ENCODE assay signal across 8 cellular contexts in genomic region chr2:26033270-26033768, GRCh38. TPM values are rescaled to one million over a fixed set of nuclear protein-coding genes. Genes with fewer than 3 reads are reported as not detected.
A peak's percentile ranks its signal among the peaks of the same experiment; 100 is the strongest.
DNase-seq lines count a peak whose midpoint lies in the region; ATAC-seq, FAIRE-seq and TF ChIP-seq lines count a peak whose summit lies in the region.

No MANE protein-coding gene starts in this region.

- H2AK9ac ChIP-seq in IMR-90 (replicated peaks; ENCODE audit: low read depth, low read length, poor library complexity) = peak overlapping the region; percentile 93

- H2BK120ac ChIP-seq in IMR-90 (ENCODE audit: low read depth, low read length) = peak overlapping the region; percentile 66

- no peaks in the 10 kb centered on the region for H3K4me1 ChIP-seq in IMR-90 (ENCODE audit: control insufficient read depth, insufficient read depth, low read length)
- peaks cover 30% of the 10 kb centered on the region for H3K4me1 ChIP-seq in body of pancreas
- peaks cover 2% of the 10 kb centered on the region for H3K4me1 ChIP-seq in iPS-15b (ENCODE audit: control insufficient read depth, insufficient read depth, low read length)
- H3K4me1 ChIP-seq in gastrocnemius medialis = peaks cover 28 to 31% of the 10 kb centered on the region in 2 donors

- H4K8ac ChIP-seq in IMR-90 (ENCODE audit: low read depth in 2 of 2, low read length in 2 of 2) = peak overlapping the region; percentile 30 to 90; a peak in 3 of 4 replicates

- H3K4me2 ChIP-seq in IMR-90 (ENCODE audit: low read depth, low read length) = peak overlapping the region; percentile 81

- TF ChIP-seq CTCF in IMR-90 (conservative IDR thresholded peaks at IDR 0.05; ENCODE audit: low read depth, low read length) (no peak), body of pancreas (IDR thresholded peaks at IDR 0.05) (no peak), gastrocnemius medialis (IDR thresholded peaks at IDR 0.05 in 4 of 5, conservative IDR thresholded peaks at IDR 0.05 in 1 of 5) (no peak), D721Med (IDR thresholded peaks at IDR 0.05; ENCODE audit: insufficient read depth, missing control alignments) (no peak)

- H3K4me3 ChIP-seq in IMR-90 (ENCODE audit: insufficient read depth, low read depth, low read length) = peak overlapping the region; percentile 86
- H3K4me3 ChIP-seq in body of pancreas = peak overlapping the region; percentile 55 to 89
- peak overlapping the region; percentile 85 for H3K4me3 ChIP-seq in iPS-15b (ENCODE audit: low read depth, low read length)
- H3K4me3 ChIP-seq in gastrocnemius medialis = peak overlapping the region; percentile 83 to 99 (median 92)

- POLR2A ChIA-PET in IMR-90 (lab: Charles Lee; ENCODE audit: unreplicated experiment) = interaction anchor here (0.5 to 0.7 kb wide), 2 partner anchors 22 to 1325 kb away, joined by 3 to 4 read pairs; no protein-coding TSS in a partner anchor

- peak overlapping the region; percentile 87 for H4K91ac ChIP-seq in IMR-90 (ENCODE audit: insufficient read depth, low read depth, low read length)

- H4K20me1 ChIP-seq in IMR-90 (ENCODE audit: insufficient read depth, low read length) = peaks cover 42% of the 10 kb centered on the region

- peak overlapping the region; percentile 91 for H3K23ac ChIP-seq in IMR-90 (ENCODE audit: low read depth, low read length)

- DNase-seq in DMS79 treated with DMSO at 0.1 percent for 48 hours (lab: John Stamatoyannopoulos, UW) (peak; percentile 91), IMR-90 (peak; percentile 71), NOMO-1 (lab: John Stamatoyannopoulos, UW; ENCODE audit: unreplicated experiment in 2 of 2) (peak; percentile 82 to 84), body of pancreas (peak in 3 of 4 donors; percentile 76 to 82 (median 77)), gastrocnemius medialis (peak; percentile 33 to 83), D721Med (ENCODE audit: insufficient read length, low spot score) (no peak)

- H4K5ac ChIP-seq in IMR-90 (ENCODE audit: low read depth, low read length) = peak overlapping the region; percentile 39

- H3K36me3 ChIP-seq in IMR-90 (ENCODE audit: control insufficient read depth, insufficient read depth, low read length) (no peaks in the 10 kb centered on the region), body of pancreas (replicated peaks in 1 of 2; ENCODE audit: insufficient read depth in 1 of 2, low read depth in 2 of 2) (no peaks in the 10 kb centered on the region), iPS-15b (ENCODE audit: control insufficient read depth, insufficient read depth, low read length) (peaks cover 3% of the 10 kb centered on the region), gastrocnemius medialis (peaks cover 0 to 9% of the 10 kb centered on the region in 2 donors)

- H3K9me3 ChIP-seq in IMR-90 (ENCODE audit: control insufficient read depth, insufficient read depth, low read length) (no peaks in the 10 kb centered on the region), body of pancreas (no peaks in the 10 kb centered on the region), iPS-15b (ENCODE audit: control insufficient read depth, insufficient read depth, low read length) (no peaks in the 10 kb centered on the region), gastrocnemius medialis (no peaks in the 10 kb centered on the region)

- TF ChIP-seq RAD21 in IMR-90 (IDR thresholded peaks at IDR 0.05; ENCODE audit: low read length) = no peak

- H3K14ac ChIP-seq in IMR-90 (replicated peaks; ENCODE audit: low read depth, low read length) = peak overlapping the region; percentile 87

- BruUV-seq in IMR-90 (replicated peaks; lab: Mats Ljungman, UMichigan) = no TSS peak

- TF ChIP-seq POLR2A in IMR-90 (IDR thresholded peaks at IDR 0.05; ENCODE audit: low read depth, low read length) (no peak), body of pancreas (IDR thresholded peaks at IDR 0.05) (peak; percentile 57 to 78 (median 61)), gastrocnemius medialis (IDR thresholded peaks at IDR 0.05) (no peak)

- FAIRE-seq in D721Med (lab: Jason Lieb, UNC) = no peak

- H2BK15ac ChIP-seq in IMR-90 (ENCODE audit: low read depth, low read length) = no peak overlapping the region

- ATAC-seq in GM21447 (IDR thresholded peaks at IDR 0.05; ENCODE audit: unreplicated experiment) (peak; percentile 32), IMR-90 (ENCODE audit: low read depth) (peak; percentile 55), body of pancreas (peak; percentile 43), gastrocnemius medialis (peak; percentile 52 to 60)

- peak overlapping the region; percentile 91 for H2BK5ac ChIP-seq in IMR-90 (ENCODE audit: low read depth, low read length, poor library complexity, severe bottlenecking)

- H3K27ac ChIP-seq in IMR-90 (ENCODE audit: insufficient read depth, low read length) = peak overlapping the region; percentile 91
- H3K27ac ChIP-seq in body of pancreas = peak overlapping the region; percentile 88 to 100 (median 98)
- H3K27ac ChIP-seq in gastrocnemius medialis = peak overlapping the region; percentile 99 to 100 (median 99)

- CTCF ChIA-PET in IMR-90 (lab: Yijun Ruan, JAX) = no interaction called here

- H3K79me1 ChIP-seq in IMR-90 (ENCODE audit: low read depth in 1 of 2, low read length in 2 of 2) = peaks cover 0 to 30% of the 10 kb centered on the region in 2 experiments; a peak in 2 of 4 replicates

- H3K9ac ChIP-seq in IMR-90 (ENCODE audit: low read depth, low read length) = peak overlapping the region; percentile 85
- peak overlapping the region; percentile 91 for H3K9ac ChIP-seq in iPS-15b (ENCODE audit: low read depth, low read length)

- intact Hi-C loops in IMR-90 (cut with micrococcal nuclease) = no loop called here
- intact Hi-C loops in body of pancreas (cut with DNase I) = no loop called here
- intact Hi-C loops in gastrocnemius medialis (cut with DNase I; ENCODE audit: low total_unique reads) = loop anchor here (10.0 kb wide), 1 partner anchor 159 kb away; the partner anchor contains the start of gene ASXL2

- WGBS in IMR-90 (ENCODE audit: extremely low coverage in 2 of 2, insufficient read length in 1 of 2), 2 experiments = 0% methylated on average over 6 of the region's 32 CpGs; no CpG with 5 or more reads in 1 of the 2 experiments
- 0% methylated on average over 2 to 25 of the region's 32 CpGs for WGBS in body of pancreas, 2 donors

- H3K27me3 ChIP-seq in IMR-90 (ENCODE audit: control insufficient read depth, insufficient read depth, low read length) (no peaks in the 10 kb centered on the region), body of pancreas (no peaks in the 10 kb centered on the region), iPS-15b (ENCODE audit: control insufficient read depth, insufficient read depth, low read length) (no peaks in the 10 kb centered on the region), gastrocnemius medialis (no peaks in the 10 kb centered on the region)

- peak overlapping the region; percentile 98 for H2AFZ ChIP-seq in IMR-90 (replicated peaks; ENCODE audit: low read length, poor library complexity)

- in situ Hi-C loops in IMR-90 (cut with MboI; ENCODE audit: low sequenced_read_pairs) = no loop called here
- in situ Hi-C loops in gastrocnemius medialis (cut with MboI; ENCODE audit: low sequenced_read_pairs in 4 of 4) = no loop called here

- H3K9me1 ChIP-seq in IMR-90 (ENCODE audit: insufficient read depth, low read length) = peaks cover 6% of the 10 kb centered on the region

- H3K18ac ChIP-seq in IMR-90 (ENCODE audit: low read depth, low read length) = peak overlapping the region; percentile 45

- H2BK20ac ChIP-seq in IMR-90 (ENCODE audit: low read depth, low read length) = 0 out of 2 replicates have a peak overlapping the region, but pooled peaks have one; percentile 18

- dilution Hi-C loops in IMR-90 (cut with HindIII; ENCODE audit: low sequenced_read_pairs, unreplicated experiment) = no loop called here

- H3K56ac ChIP-seq in IMR-90 (ENCODE audit: extremely low read depth, insufficient read depth, low read length) = peak overlapping the region; percentile 79

- peak overlapping the region; percentile 71 for H2AK5ac ChIP-seq in IMR-90 (ENCODE audit: low read depth, low read length)

- peak overlapping the region; percentile 93 for H3K4ac ChIP-seq in IMR-90 (ENCODE audit: low read depth, low read length)

TF ChIP-seq in IMR-90, 13 proteins besides CTCF, POLR2A, EP300 and RAD21:
- TF ChIP-seq USF2 (IDR thresholded peaks at IDR 0.05; ENCODE audit: low read depth, low read length) (0 out of 2 replicates have a peak, but pooled peaks have one; percentile 5), NFE2L2 (IDR thresholded peaks at IDR 0.05; ENCODE audit: low read depth, low read length) (no peak), SMC3 (IDR thresholded peaks at IDR 0.05; ENCODE audit: low read depth, low read length) (no peak), BHLHE40 (IDR thresholded peaks at IDR 0.05; ENCODE audit: low read depth, low read length) (no peak)
TF ChIP-seq in IMR-90: peak in this region for 1.

RNA-seq across cellular contexts. Expression of gene RAB10, which starts 0.6 kb away (rescaled TPM):
- total RNA-seq in IMR-90 (2012; rRNA removed) (30.1 and 79.7 TPM in 2 replicates), body of pancreas (100 to 1,000 TPM in 1 of 2 donors, 10 to 100 TPM in 1; 41.5 to 115 TPM), gastrocnemius medialis (100 to 1,000 TPM; 138 to 234 (median 168) TPM)
- polyA plus RNA-seq in IMR-90 (2012; rRNA removed) = 66.5 and 77.1 TPM in 2 replicates
- polyA plus RNA-seq in IMR-90 (2012; cell fraction: cytosol; rRNA removed) = 45.2 and 71.7 TPM in 2 replicates
- polyA plus RNA-seq in IMR-90 (2012; cell fraction: nucleus; rRNA removed; ENCODE audit: low replicate concordance) = 23.0 and 23.3 TPM in 2 replicates

RNA-seq across cellular contexts. Expression of gene KIF3C, which starts 51.0 kb away (rescaled TPM):
- total RNA-seq in IMR-90 (2012; rRNA removed) = 8.1 and 15.4 TPM in 2 replicates
- polyA plus RNA-seq in IMR-90 (2012; rRNA removed) = 8.3 and 9.4 TPM in 2 replicates
- polyA plus RNA-seq in IMR-90 (2012; cell fraction: cytosol; rRNA removed) = 6.1 and 8.3 TPM in 2 replicates
- 6.6 and 6.9 TPM in 2 replicates for polyA plus RNA-seq in IMR-90 (2012; cell fraction: nucleus; rRNA removed; ENCODE audit: low replicate concordance)
- total RNA-seq in body of pancreas = 1 to 10 TPM in 1 of 2 donors, under 1 TPM in 1; 0.99 to 3.1 TPM
- total RNA-seq in gastrocnemius medialis = 1 to 10 TPM; 1.1 to 4.4 (median 2.1) TPM

Comparison
In these comparisons a context has a peak if more than half of its experiments do, and no peak if none do; other contexts are left out.
1. POLR2A ChIP-seq: peak in body of pancreas (3 of 3); none in IMR-90 (single experiment) and gastrocnemius medialis (0 of 2).
2. Peak in every context shown above with its lines, with median percentiles within 50 percentile points of each other: ATAC-seq, H3K27ac ChIP-seq and H3K4me3 ChIP-seq.